In genomic region chr7:128713794-128714193, GRCh38 we compare ENCODE assay signal across 18 cellular contexts. TPM values are rescaled to one million over a fixed set of nuclear protein-coding genes. Genes with fewer than 3 reads are reported as not detected.
A peak's percentile ranks its signal among the peaks of the same experiment; 100 is the strongest.
DNase-seq lines count a peak whose midpoint lies in the region; ATAC-seq and TF ChIP-seq lines count a peak whose summit lies in the region.
"Had no signal": no experiment of that assay in that cellular context is flagged by ENCODE, and none has a peak within 500 bp of the region (broad histone marks: within the 10 kb centered on the region; RNA-seq: fewer than 3 reads in every experiment).

No MANE protein-coding gene starts in this region.

- H3K27ac ChIP-seq in PC-9 (no peak overlapping the region), coronary artery (no peak overlapping the region)
- H3K27ac ChIP-seq: A549 had no signal

- ATAC-seq in GM18907 (IDR thresholded peaks at IDR 0.05; ENCODE audit: unreplicated experiment), result no peak
- no peak for ATAC-seq in mucosa of descending colon
- ATAC-seq: A549, Right ventricle myocardium inferior had no signal

- no peaks in the 10 kb centered on the region; the same call in 1 of the 2 replicates for H3K9me2 ChIP-seq in PC-9 (ENCODE audit: insufficient read depth)
- H3K9me2 ChIP-seq: SK-N-SH had no signal

- H3K4me3 ChIP-seq in PC-9, result no peak overlapping the region
- no peak overlapping the region for H3K4me3 ChIP-seq in coronary artery
- no peak overlapping the region for H3K4me3 ChIP-seq in mucosa of descending colon
- H3K4me3 ChIP-seq: A549 had no signal

- peaks cover 5% of the 10 kb centered on the region; the same call in 1 of the 2 replicates for H3K9me3 ChIP-seq in PC-9 (ENCODE audit: insufficient read depth, low read depth)
- H3K9me3 ChIP-seq in mucosa of descending colon, result no peaks in the 10 kb centered on the region
- H3K9me3 ChIP-seq: A549, SK-N-SH had no signal

- no peak for TF ChIP-seq CTCF in PC-9 (conservative IDR thresholded peaks at IDR 0.05)
- TF ChIP-seq CTCF in coronary artery (IDR thresholded peaks at IDR 0.05), result no peak
- no peak for TF ChIP-seq CTCF in mucosa of descending colon (IDR thresholded peaks at IDR 0.05)

- no peak overlapping the region for H2AFZ ChIP-seq in PC-9

- intact Hi-C loops in PC-9 (cut with micrococcal nuclease; ENCODE audit: unreplicated experiment) (no loop called here), mucosa of descending colon (cut with DNase I, micrococcal nuclease) (no loop called here)

- H3K4me2 ChIP-seq in PC-9, result 0 out of 2 replicates have a peak overlapping the region, but pooled peaks have one; percentile 3
- H3K4me2 ChIP-seq: A549, SK-N-SH had no signal

- POLR2A ChIA-PET in PC-9 (lab: Charles Lee; ENCODE audit: unreplicated experiment), result interaction anchor here (0.6 kb wide), 3 partner anchors 11 to 939 kb away, joined by 4 read pairs; no protein-coding TSS in a partner anchor

- H3K4me1 ChIP-seq in PC-9 (replicated peaks; ENCODE audit: insufficient read depth) (0 out of 2 replicates have a peak, but pooled peaks cover 11% of the 10 kb centered on the region), mucosa of descending colon (ENCODE audit: low read depth) (no peaks in the 10 kb centered on the region)
- H3K4me1 ChIP-seq: A549 had no signal

- CTCF ChIA-PET in PC-9 (lab: Charles Lee), result no interaction called here

- peak; percentile 39 for DNase-seq in Daoy (ENCODE audit: low read depth)
- peak in 1 of 2 experiments; percentile 44 for DNase-seq in PC-9
- DNase-seq in coronary artery (ENCODE audit: low spot score), result peak; percentile 17
- DNase-seq in kidney glomerular epithelial cell (lab: John Stamatoyannopoulos, UW), result peak; percentile 48
- no peak for DNase-seq in G401 (ENCODE audit: low spot score)
- DNase-seq in cerebellar nuclear complex (lab: John Stamatoyannopoulos, UW), result no peak
- no peak for DNase-seq in mucosa of descending colon
- DNase-seq: C1 segment of cervical spinal cord, DND-41, Karpas-422, NCI-H1105 treated with DMSO at 0.1 percent for 48 hours, NCI-H1694 treated with DMSO at 0.1 percent for 48 hours, NCI-H446 treated with DMSO at 0.1 percent for 48 hours, NCI-H774, SK-N-SH had no signal

- in situ Hi-C loops in G401 (cut with HindIII; ENCODE audit: low sequenced_read_pairs), result no loop called here

- no peaks in the 10 kb centered on the region for H3K27me3 ChIP-seq in PC-9 (ENCODE audit: insufficient read depth, low read depth)

- 0 out of 2 replicates have a peak, but pooled peaks cover 4% of the 10 kb centered on the region for H3F3A ChIP-seq in PC-9 (ENCODE audit: insufficient read depth, low read depth)

- no peaks in the 10 kb centered on the region for H3K36me3 ChIP-seq in PC-9 (ENCODE audit: low read depth)
- H3K36me3 ChIP-seq in mucosa of descending colon (ENCODE audit: low read depth), result no peaks in the 10 kb centered on the region

- BruUV-seq in PC-9 (replicated peaks; lab: Mats Ljungman, UMichigan), result no TSS peak

- no peaks in the 10 kb centered on the region for H4K20me1 ChIP-seq in PC-9 (ENCODE audit: insufficient read depth)

- H3K79me2 ChIP-seq in PC-9 (ENCODE audit: low read depth), result no peaks in the 10 kb centered on the region

RNA-seq across cellular contexts. Expression of gene CALU, which starts 25.4 kb away (rescaled TPM):
- 594 and 622 TPM in 2 replicates for total RNA-seq in Daoy (2014; rRNA removed; shearing (Covaris generic))
- total RNA-seq in PC-9 (2021) (109 and 152 TPM in 2 replicates), mucosa of descending colon (100 to 1,000 TPM in 1 of 3 donors, 10 to 100 TPM in 2; 20.6 to 133 (median 54.4) TPM)
- total RNA-seq in G401 (2014; rRNA removed; shearing (Covaris generic)), result 86.0 and 136 TPM in 2 replicates

RNA-seq across cellular contexts. Expression of gene GARIN1A, which starts 41.7 kb away (rescaled TPM):
- total RNA-seq in Daoy (2014; rRNA removed; shearing (Covaris generic)), result 0.74 and 0.80 TPM in 2 replicates
- total RNA-seq in PC-9 (2021) (0.57 and 0.78 TPM in 2 replicates), mucosa of descending colon (1 to 10 TPM; 1.3 to 4.5 (median 1.9) TPM)
- 0.81 TPM in 1 of 2 replicates, not detected in the other for total RNA-seq in G401 (2014; rRNA removed; shearing (Covaris generic))

Comparison
In these comparisons a context has a peak if more than half of its experiments do, and no peak if none do; other contexts are left out.
1. DNase-seq: peak in Daoy (single experiment), coronary artery (single experiment) and kidney glomerular epithelial cell (single experiment); none in G401 (single experiment), cerebellar nuclear complex (0 of 2) and mucosa of descending colon (0 of 3).